Comparison of ENCODE assay signal across 20 cellular contexts in the genomic region with DNA sequence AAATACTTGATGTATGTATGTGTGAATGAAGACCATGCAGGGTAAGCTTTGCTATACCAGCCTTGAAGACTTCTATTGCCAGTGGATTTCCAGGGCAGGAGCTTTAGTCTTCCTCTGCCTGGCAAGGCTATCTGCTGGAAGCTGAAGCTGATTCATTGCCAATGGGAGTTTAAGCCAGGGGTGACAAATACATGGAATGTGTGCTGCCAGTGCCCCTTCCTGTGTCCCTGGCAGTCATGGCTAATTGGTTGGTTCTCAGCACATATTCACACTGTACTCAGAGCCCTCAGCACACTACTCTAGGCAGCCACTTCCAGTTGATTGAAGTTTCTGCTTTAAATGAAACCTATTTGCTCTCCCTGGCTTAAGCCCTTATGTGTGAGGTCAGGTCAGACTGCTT. TPM values are rescaled to one million over a fixed set of nuclear protein-coding genes. Genes with fewer than 3 reads are reported as not detected.
DNase-seq lines count a peak whose midpoint lies in the region; ATAC-seq, FAIRE-seq and TF ChIP-seq lines count a peak whose summit lies in the region.
"Had no signal": no experiment of that assay in that cellular context is flagged by ENCODE, and none has a peak within 500 bp of the region (broad histone marks: within the 10 kb centered on the region; RNA-seq: fewer than 3 reads in every experiment).

No MANE protein-coding gene starts in this region.

- no peaks in the 10 kb centered on the region for H3K36me3 Mint-ChIP-seq in CD8-positive, alpha-beta T cell
- H3K36me3 Mint-ChIP-seq: activated naive CD4-positive, alpha-beta T cell treated with anti-CD3 and anti-CD28 coated beads, Interleukin-2, amount 50 U/mL, for 72 hours had no signal

- H3K9me2 ChIP-seq in Karpas-422 (replicated peaks; ENCODE audit: insufficient read depth, low read length): no peaks in the 10 kb centered on the region
- no peaks in the 10 kb centered on the region for H3K9me2 ChIP-seq in neural cell (ENCODE audit: insufficient read depth, low read length)

- FAIRE-seq in bronchial epithelial cell (lab: Jason Lieb, UNC) (no peak), GM19239 (lab: Jason Lieb, UNC) (no peak)
- FAIRE-seq: G401.6, GM18507 had no signal

- TF ChIP-seq CTCF in CD8-positive, alpha-beta T cell (IDR thresholded peaks at IDR 0.05): no peak
- TF ChIP-seq CTCF in bronchial epithelial cell (IDR thresholded peaks at IDR 0.05; ENCODE audit: insufficient read depth, low read length, severe bottlenecking): no peak
- TF ChIP-seq CTCF in neural cell (IDR thresholded peaks at IDR 0.05; ENCODE audit: poor library complexity, severe bottlenecking): no peak

- no peaks in the 10 kb centered on the region for H3K36me3 ChIP-seq in CD8-positive, alpha-beta T cell (ENCODE audit: insufficient read depth, low read length)
- peaks cover under 1% of the 10 kb centered on the region; the same call in 1 of the 2 replicates for H3K36me3 ChIP-seq in Karpas-422 (ENCODE audit: insufficient read depth, low read length)
- no peaks in the 10 kb centered on the region for H3K36me3 ChIP-seq in bronchial epithelial cell (ENCODE audit: control insufficient read depth, insufficient read depth, low read length)
- no peaks in the 10 kb centered on the region for H3K36me3 ChIP-seq in neural cell (ENCODE audit: insufficient read depth, low read length)
- H3K36me3 ChIP-seq: BLaER1, colonic mucosa had no signal

- H3K9me3 Mint-ChIP-seq in CD8-positive, alpha-beta T cell: no peaks in the 10 kb centered on the region
- H3K9me3 Mint-ChIP-seq: activated naive CD4-positive, alpha-beta T cell treated with anti-CD3 and anti-CD28 coated beads, Interleukin-2, amount 50 U/mL, for 72 hours had no signal

- H3K27me3 Mint-ChIP-seq in CD8-positive, alpha-beta T cell (ENCODE audit: low read depth): no peaks in the 10 kb centered on the region

- no peak for TF ChIP-seq RAD21 in neural cell (conservative IDR thresholded peaks at IDR 0.05)

- H3F3A ChIP-seq in neural cell (ENCODE audit: insufficient read depth, low read length, poor library complexity, severe bottlenecking): no peaks in the 10 kb centered on the region

- no peak overlapping the region for H3K27ac ChIP-seq in CD8-positive, alpha-beta T cell (ENCODE audit: low read depth, low read length)
- H3K27ac ChIP-seq in Karpas-422 (ENCODE audit: low read length) (no peak overlapping the region), neural cell (ENCODE audit: low read length) (no peak overlapping the region)
- H3K27ac ChIP-seq: BLaER1, colonic mucosa, esophagus squamous epithelium, RWPE1, stomach had no signal

- no peak overlapping the region for H2AFZ ChIP-seq in Karpas-422 (ENCODE audit: low read length)
- H2AFZ ChIP-seq in neural cell (ENCODE audit: low read depth, low read length): no peak overlapping the region

- TF ChIP-seq EP300 in neural cell (conservative IDR thresholded peaks at IDR 0.05; ENCODE audit: poor library complexity, severe bottlenecking): no peak

- peaks cover 10% of the 10 kb centered on the region for H3K4me1 ChIP-seq in CD8-positive, alpha-beta T cell (ENCODE audit: insufficient read depth, low read length)
- H3K4me1 ChIP-seq in Karpas-422 (ENCODE audit: low read length): peaks cover 42% of the 10 kb centered on the region
- H3K4me1 ChIP-seq: colonic mucosa had no signal

- no peak overlapping the region for H3K4me3 Mint-ChIP-seq in CD8-positive, alpha-beta T cell

- H3K79me2 ChIP-seq in Karpas-422 (ENCODE audit: low read length): peaks cover 33% of the 10 kb centered on the region
- H3K79me2 ChIP-seq in neural cell (replicated peaks; ENCODE audit: insufficient read depth, low read length): peaks cover 14% of the 10 kb centered on the region

- peaks cover 31% of the 10 kb centered on the region for H3K4me1 Mint-ChIP-seq in CD8-positive, alpha-beta T cell (ENCODE audit: low read depth)

- CTCF ChIA-PET in CD8-positive, alpha-beta T cell (lab: Charles Lee): interaction anchor here (1.1 kb wide), 1 partner anchor 178 kb away, joined by 3 read pairs; no protein-coding TSS in a partner anchor

- no peak overlapping the region for H3K4me3 ChIP-seq in CD8-positive, alpha-beta T cell (ENCODE audit: low read depth, low read length)
- H3K4me3 ChIP-seq in Karpas-422 (ENCODE audit: low read length): peak overlapping the region; percentile 78
- H3K4me3 ChIP-seq in bronchial epithelial cell (ENCODE audit: low read depth, low read length): no peak overlapping the region
- peak overlapping the region; percentile 80 for H3K4me3 ChIP-seq in neural cell (ENCODE audit: low read length)
- H3K4me3 ChIP-seq: BLaER1, colonic mucosa had no signal

- no peaks in the 10 kb centered on the region for H3K9me3 ChIP-seq in CD8-positive, alpha-beta T cell (ENCODE audit: low read length)
- H3K9me3 ChIP-seq in Karpas-422 (ENCODE audit: low read length) (no peaks in the 10 kb centered on the region), neural cell (ENCODE audit: low read length) (no peaks in the 10 kb centered on the region)
- H3K9me3 ChIP-seq: BLaER1, colonic mucosa, esophagus squamous epithelium, stomach had no signal

- no peak for ATAC-seq in CD8-positive, alpha-beta T cell
- ATAC-seq in SK-N-SH treated with all-trans-retinoic acid at 6 μM for 48 hours: no peak
- ATAC-seq: activated naive CD4-positive, alpha-beta T cell treated with anti-CD3 and anti-CD28 coated beads, Interleukin-2, amount 50 U/mL, for 72 hours had no signal

- H3K27ac Mint-ChIP-seq in CD8-positive, alpha-beta T cell: peak overlapping the region; percentile 55

- intact Hi-C loops in CD8-positive, alpha-beta T cell (cut with DNase I, micrococcal nuclease): loop anchor here (2.0 to 5.0 kb wide), 4 partner anchors 123 to 347 kb away; partner anchors contain the start of gene TRIM62 (in 1 of the 2)

- H3K27me3 ChIP-seq in CD8-positive, alpha-beta T cell (ENCODE audit: insufficient read depth, low read length): no peaks in the 10 kb centered on the region
- H3K27me3 ChIP-seq in Karpas-422 (ENCODE audit: low read length): no peaks in the 10 kb centered on the region
- H3K27me3 ChIP-seq in bronchial epithelial cell (ENCODE audit: control insufficient read depth, insufficient read depth, low read length): no peaks in the 10 kb centered on the region
- no peaks in the 10 kb centered on the region for H3K27me3 ChIP-seq in neural cell (ENCODE audit: insufficient read depth, low read depth, low read length)
- H3K27me3 ChIP-seq: BLaER1, colonic mucosa, esophagus squamous epithelium, stomach had no signal

- POLR2A ChIA-PET in CD8-positive, alpha-beta T cell (lab: Charles Lee): no interaction called here

- H3K9ac ChIP-seq in Karpas-422 (ENCODE audit: low read length) (peak overlapping the region; percentile 82; the same call in 1 of the 2 replicates), neural cell (ENCODE audit: low read length) (no peak overlapping the region)
- H3K9ac ChIP-seq: BLaER1 had no signal

- H4K20me1 ChIP-seq in Karpas-422 (ENCODE audit: insufficient read depth, low read depth, low read length) (no peaks in the 10 kb centered on the region), neural cell (ENCODE audit: insufficient read depth) (no peaks in the 10 kb centered on the region)
- H4K20me1 ChIP-seq: BLaER1 had no signal

- DNase-seq in CD8-positive, alpha-beta T cell: no peak
- no peak for DNase-seq in Karpas-422
- peak; percentile 25 for DNase-seq in bronchial epithelial cell (ENCODE audit: low read depth)
- no peak for DNase-seq in A172 (ENCODE audit: low spot score)
- DNase-seq in GM19239 (ENCODE audit: insufficient read length, low spot score): no peak
- no peak for DNase-seq in SHP77 treated with DMSO at 0.1 percent for 48 hours (lab: John Stamatoyannopoulos, UW)
- DNase-seq: colonic mucosa; esophagus squamous epithelium; HCEC 1CT; NCI-H1092; stimulated activated CD4-positive, alpha-beta T cell treated with anti-CD3 and anti-CD28 coated beads, Interleukin-4, amount 100 ng/mL, for 24 hours; stomach; T-helper 9 cell had no signal

- peak overlapping the region; percentile 76 for H3K4me2 ChIP-seq in Karpas-422 (ENCODE audit: low read depth, low read length, poor library complexity, severe bottlenecking)
- H3K4me2 ChIP-seq in neural cell (ENCODE audit: low read length): no peak overlapping the region

TF ChIP-seq in neural cell, 6 proteins besides CTCF, POLR2A, EP300 and RAD21 (continues in another document):
- no peak for TF ChIP-seq EZH2 (IDR thresholded peaks at IDR 0.05; ENCODE audit: borderline replicate concordance, insufficient read depth, low read length, poor library complexity, severe bottlenecking)
- TF ChIP-seq POLR2AphosphoS5 (IDR thresholded peaks at IDR 0.05): no peak
- TF ChIP-seq SMC3 (conservative IDR thresholded peaks at IDR 0.05; ENCODE audit: poor library complexity): no peak
- TF ChIP-seq MXI1 (conservative IDR thresholded peaks at IDR 0.05; ENCODE audit: poor library complexity, severe bottlenecking): no peak

TF ChIP-seq in SK-N-SH treated with all-trans-retinoic acid at 6 μM for 48 hours, 23 proteins besides CTCF, POLR2A, EP300 and RAD21 (continues in another document):
- no peak for TF ChIP-seq ZFP30 (CRISPR knock-in tag; IDR thresholded peaks at IDR 0.05)
- TF ChIP-seq TOX (CRISPR knock-in tag; IDR thresholded peaks at IDR 0.05; ENCODE audit: borderline replicate concordance): no peak
- no peak for TF ChIP-seq PPARA (CRISPR knock-in tag; IDR thresholded peaks at IDR 0.05; ENCODE audit: borderline replicate concordance)
- TF ChIP-seq BACH2 (CRISPR knock-in tag; IDR thresholded peaks at IDR 0.05; ENCODE audit: borderline replicate concordance): no peak
- no peak for TF ChIP-seq OSR1 (CRISPR knock-in tag; IDR thresholded peaks at IDR 0.05)
- TF ChIP-seq ZNF70 (CRISPR knock-in tag; IDR thresholded peaks at IDR 0.05): no peak
- no peak for TF ChIP-seq SNAI2 (CRISPR knock-in tag; IDR thresholded peaks at IDR 0.05)
- TF ChIP-seq ARNTL (CRISPR knock-in tag; IDR thresholded peaks at IDR 0.05; ENCODE audit: borderline replicate concordance, low read depth): no peak

RNA-seq across cellular contexts. Expression of gene ZSCAN20, which starts 1.5 kb away (rescaled TPM):
- total RNA-seq in CD8-positive, alpha-beta T cell: under 1 TPM; 0.19 TPM
- total RNA-seq in Karpas-422 (2014; rRNA removed; shearing (Covaris generic); ENCODE audit: low replicate concordance): 5.0 and 8.4 TPM in 2 replicates
- 5.0 and 8.2 TPM in 2 replicates for total RNA-seq in bronchial epithelial cell
- 3.3 and 4.4 TPM in 2 replicates for polyA plus RNA-seq in neural cell
- polyA minus RNA-seq in neural cell: 22.4 and 28.7 TPM in 2 replicates
- total RNA-seq in A172 (2014; rRNA removed; shearing (Covaris generic)): 4.0 and 5.1 TPM in 2 replicates

RNA-seq across cellular contexts. Expression of gene PHC2, which starts 43.0 kb away (rescaled TPM):
- 10 to 100 TPM; 39.7 to 40.4 TPM for total RNA-seq in CD8-positive, alpha-beta T cell
- total RNA-seq in Karpas-422 (2014; rRNA removed; shearing (Covaris generic); ENCODE audit: low replicate concordance): 54.3 and 79.5 TPM in 2 replicates
- 19.7 and 32.1 TPM in 2 replicates for total RNA-seq in bronchial epithelial cell
- polyA plus RNA-seq in neural cell: 171 and 179 TPM in 2 replicates
- 154 and 155 TPM in 2 replicates for polyA minus RNA-seq in neural cell
- 45.7 and 62.0 TPM in 2 replicates for total RNA-seq in A172 (2014; rRNA removed; shearing (Covaris generic))

Comparison
In these comparisons a context has a peak if more than half of its experiments do, and no peak if none do; other contexts are left out.
1. H3K4me3 ChIP-seq: peak in Karpas-422 (single experiment) and neural cell (single experiment); none in CD8-positive, alpha-beta T cell (single experiment) and bronchial epithelial cell (single experiment).